1 cellular context compared by ENCODE assay signal in genomic region chr12:116319316-116319715, GRCh38.
TF ChIP-seq lines count a peak whose summit lies in the region.

No MANE protein-coding gene starts in this region.

TF ChIP-seq in SK-N-SH treated with all-trans-retinoic acid at 6 μM for 48 hours, 23 proteins besides CTCF, POLR2A, EP300 and RAD21 (continued from another document):
- TF ChIP-seq TSHZ2 (CRISPR knock-in tag; IDR thresholded peaks at IDR 0.05) (no peak), GLIS3 (CRISPR knock-in tag; IDR thresholded peaks at IDR 0.05) (no peak)
